In the genomic region with DNA sequence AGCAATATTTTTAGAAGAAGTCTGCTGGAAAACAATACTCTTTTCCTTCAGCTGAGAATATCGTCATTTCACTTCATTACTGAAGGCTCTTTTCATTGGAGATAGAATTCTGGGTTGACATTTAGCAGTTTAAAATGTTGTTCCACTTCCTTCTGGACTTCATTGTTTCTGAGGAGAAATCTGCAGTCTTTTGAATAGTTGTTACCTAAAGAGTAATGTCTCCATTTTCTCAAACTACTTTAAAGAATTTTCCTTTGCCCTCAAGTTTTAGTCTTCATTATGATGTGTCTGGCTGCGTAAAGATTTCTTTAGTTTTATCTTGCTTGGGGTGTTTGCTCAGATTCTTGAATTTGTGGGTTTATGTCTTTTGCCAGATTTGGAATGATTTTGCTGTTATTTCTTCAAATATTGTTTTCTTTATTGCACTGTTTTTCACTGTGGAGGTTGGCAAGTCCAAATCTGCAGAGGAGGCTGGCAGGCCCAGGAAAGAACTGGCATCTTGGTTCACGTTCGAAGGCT, we compare ENCODE assay signal across 17 cellular contexts.
"Had no signal": no experiment of that assay in that cellular context is flagged by ENCODE, and none has a peak within 500 bp of the region (broad histone marks: within the 10 kb centered on the region; RNA-seq: fewer than 3 reads in every experiment).

No MANE protein-coding gene starts in this region.

- FAIRE-seq: bronchial epithelial cell, endothelial cell of umbilical vein, frontal cortex had no signal

- H3K27ac ChIP-seq: ascending aorta, colonic mucosa, psoas muscle, suprapubic skin, upper lobe of right lung had no signal

- H3K9me3 ChIP-seq: colonic mucosa had no signal

- H3K4me1 ChIP-seq: ascending aorta, colonic mucosa, psoas muscle, suprapubic skin, upper lobe of right lung had no signal

- H3K4me3 ChIP-seq: ascending aorta, colonic mucosa, heart left ventricle, psoas muscle, suprapubic skin, upper lobe of right lung had no signal

- H3K27me3 ChIP-seq: ascending aorta, colonic mucosa had no signal

- H3K4me1 Mint-ChIP-seq: activated B cell treated with CpG ODN at 0.5 μM for 24 hours had no signal

- DNase-seq: activated B cell treated with CpG ODN at 0.5 μM for 24 hours; activated CD4-positive, alpha-beta T cell treated with anti-CD3 and anti-CD28 coated beads, Interleukin-2, amount 50 U/mL, for 4 hours; heart left ventricle; mammary epithelial cell; natural killer cell; psoas muscle; stimulated activated CD4-positive, alpha-beta T cell treated with anti-CD3 and anti-CD28 coated beads, Interleukin-2, amount 100 ng/mL, for 48 hours; stimulated activated CD8-positive, alpha-beta memory T cell treated with anti-CD3 and anti-CD28 coated beads, Interleukin-4, amount 100 ng/mL, for 48 hours; stimulated activated naive CD8-positive, alpha-beta T cell treated with anti-CD3 and anti-CD28 coated beads, Interleukin-15, Interleukin-2, amounts not matched to agents 100 U/mL and 50 U/mL, for 24 hours; upper lobe of right lung had no signal

- ATAC-seq: heart left ventricle; natural killer cell; psoas muscle; stimulated activated naive CD8-positive, alpha-beta T cell treated with anti-CD3 and anti-CD28 coated beads, Interleukin-15, Interleukin-2, amounts not matched to agents 100 U/mL and 50 U/mL, for 24 hours; upper lobe of right lung had no signal

- H3K27ac Mint-ChIP-seq: activated B cell treated with CpG ODN at 0.5 μM for 24 hours; activated T-helper 2 cell treated with anti-CD3 and anti-CD28 coated beads, Interferon-gamma antibody, Interleukin-2, Interleukin-4, amounts not matched to agents 10 μg/mL and 5 μg/mL and 100 μg/mL, durations not matched to agents 14 hours and 24 hours and 36 hours; natural killer cell had no signal

- H3K4me3 Mint-ChIP-seq: activated B cell treated with CpG ODN at 0.5 μM for 24 hours, natural killer cell had no signal

- H3K36me3 ChIP-seq: ascending aorta, colonic mucosa, heart left ventricle, suprapubic skin, upper lobe of right lung had no signal
